ENCODE assay signal across 10 cellular contexts in genomic region chr17:46020023-46020735, GRCh38. TPM values are rescaled to one million over a fixed set of nuclear protein-coding genes. Genes with fewer than 3 reads are reported as not detected.
A peak's percentile ranks its signal among the peaks of the same experiment; 100 is the strongest.
DNase-seq lines count a peak whose midpoint lies in the region; ATAC-seq, FAIRE-seq and TF ChIP-seq lines count a peak whose summit lies in the region.
"Had no signal": no experiment of that assay in that cellular context is flagged by ENCODE, and none has a peak within 500 bp of the region (broad histone marks: within the 10 kb centered on the region; RNA-seq: fewer than 3 reads in every experiment).

No MANE protein-coding gene starts in this region.

- no peak for FAIRE-seq in small intestine (lab: Jason Lieb, UNC)
- FAIRE-seq: D721Med had no signal

- H3K4me1 ChIP-seq in small intestine (ENCODE audit: control insufficient read depth in 2 of 2, insufficient read depth in 1 of 2, low read depth in 1 of 2, low read length in 1 of 2) (no peaks in the 10 kb centered on the region), thyroid gland (peaks cover 0 to 12% of the 10 kb centered on the region in 2 donors)

- TF ChIP-seq CTCF in GM10266 (IDR thresholded peaks at IDR 0.05; ENCODE audit: control insufficient read depth, insufficient read depth, low read depth, missing control alignments) (no peak), thyroid gland (IDR thresholded peaks at IDR 0.05) (no peak)

- DNase-seq in GM10266 (ENCODE audit: extremely low spot score) (peak; percentile 59), T follicular helper cell (ENCODE audit: low read depth) (peak; percentile 27), activated gamma-delta T cell treated with Interleukin-2 at 50 U/mL for 16 hours (peak; percentile 66), small intestine (peak; percentile 14), cerebellar nuclear complex (lab: John Stamatoyannopoulos, UW) (no peak), thyroid gland (no peak)
- DNase-seq: NCI-H446 had no signal

- H3K9me3 ChIP-seq in small intestine (ENCODE audit: control insufficient read depth, low read depth) (no peaks in the 10 kb centered on the region), thyroid gland (no peaks in the 10 kb centered on the region)

- H3K36me3 ChIP-seq in small intestine (ENCODE audit: control insufficient read depth in 2 of 2, insufficient read depth in 2 of 2, low read length in 2 of 2) = no peaks in the 10 kb centered on the region
- no peaks in the 10 kb centered on the region for H3K36me3 ChIP-seq in thyroid gland

- no peak for TF ChIP-seq POLR2A in thyroid gland (IDR thresholded peaks at IDR 0.05)

- H3K4me3 ChIP-seq in small intestine (ENCODE audit: low read depth in 1 of 2, low read length in 2 of 2) = no peak overlapping the region
- H3K4me3 ChIP-seq in thyroid gland (replicated peaks in 1 of 3) = no peak overlapping the region

- H3K27me3 ChIP-seq in small intestine (ENCODE audit: control insufficient read depth in 2 of 2, insufficient read depth in 2 of 2, low read length in 2 of 2) (no peaks in the 10 kb centered on the region), thyroid gland (no peaks in the 10 kb centered on the region)

- 81 to 88% (median 87%) methylated on average over 13 of the region's 13 CpGs for WGBS in small intestine, 3 donors
- WGBS in thyroid gland, 2 donors = 89 to 90% methylated on average over 10 to 13 of the region's 13 CpGs

- intact Hi-C loops in thyroid gland (cut with DNase I) = no loop called here

- ATAC-seq in GM19035 (IDR thresholded peaks at IDR 0.05; ENCODE audit: unreplicated experiment) (no peak), GM21723 (IDR thresholded peaks at IDR 0.05; ENCODE audit: unreplicated experiment) (no peak)

- H3K27ac ChIP-seq in small intestine (ENCODE audit: low read depth in 1 of 2, low read length in 1 of 2) (peak overlapping the region in 1 of 2 donors; percentile 28), thyroid gland (no peak overlapping the region)

RNA-seq across cellular contexts. Expression of gene STH, which starts 21.1 kb away (rescaled TPM):
- polyA plus RNA-seq in small intestine = not detected
- total RNA-seq in thyroid gland = not detected

Comparison
In these comparisons a context has a peak if more than half of its experiments do, and no peak if none do; other contexts are left out.
1. DNase-seq: peak in GM10266 (single experiment), T follicular helper cell (single experiment), activated gamma-delta T cell treated with Interleukin-2 at 50 U/mL for 16 hours (single experiment) and small intestine (single experiment); none in cerebellar nuclear complex (0 of 2) and thyroid gland (0 of 2).